ENCODE assay signal across 15 cellular contexts in the genomic region with DNA sequence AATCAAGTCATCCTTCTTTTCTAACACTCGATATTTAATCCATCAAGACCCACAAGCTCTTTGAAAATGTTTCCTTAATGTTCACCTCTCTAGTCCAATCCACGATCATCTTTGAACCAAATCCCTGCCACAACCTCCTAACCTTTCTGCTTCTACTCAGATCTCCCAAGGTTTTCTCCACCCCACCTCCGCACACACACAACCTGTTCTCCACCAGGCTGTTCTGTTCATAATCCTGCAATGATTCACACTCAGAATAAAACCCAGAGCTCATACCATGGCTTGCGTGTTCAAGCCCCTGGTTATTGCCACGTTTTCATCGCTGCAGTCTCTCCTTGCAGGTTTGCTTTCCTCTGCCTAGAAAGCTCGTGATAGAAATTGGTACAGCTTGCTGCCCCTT.
"Had no signal": no experiment of that assay in that cellular context is flagged by ENCODE, and none has a peak within 500 bp of the region (broad histone marks: within the 10 kb centered on the region; RNA-seq: fewer than 3 reads in every experiment).

No MANE protein-coding gene starts in this region.

- H3K36me3 ChIP-seq: colonic mucosa had no signal

- H3K27ac ChIP-seq: colonic mucosa, epithelial cell of prostate, gastroesophageal sphincter, left ventricle myocardium inferior, skin epidermis had no signal

- H3K27ac Mint-ChIP-seq: memory B cell had no signal

- H3K9me3 ChIP-seq: colonic mucosa, gastroesophageal sphincter, left ventricle myocardium inferior had no signal

- H3K4me1 ChIP-seq: colonic mucosa had no signal

- DNase-seq: activated CD4-positive, alpha-beta T cell treated with anti-CD3 and anti-CD28 coated beads for 4 hours; activated gamma-delta T cell; activated T-cell treated with anti-CD3 and anti-CD28 coated beads, Interleukin-2, amount 50 U/mL, for 1 hour; colonic mucosa; effector CD4-positive, alpha-beta T cell; kidney; left ventricle myocardium inferior; stimulated activated CD4-positive, alpha-beta T cell treated with anti-CD3 and anti-CD28 coated beads, Interleukin-4, amount 100 ng/mL, for 4 hours; T1000 had no signal

- FAIRE-seq: astrocyte, kidney, urothelium cell line had no signal

- H3K9me3 Mint-ChIP-seq: memory B cell had no signal

- H3K4me3 Mint-ChIP-seq: memory B cell had no signal

- H3K27me3 Mint-ChIP-seq: memory B cell had no signal

- H3K27me3 ChIP-seq: colonic mucosa, gastroesophageal sphincter had no signal

- H3K4me3 ChIP-seq: colonic mucosa, gastroesophageal sphincter, left ventricle myocardium inferior, skin epidermis had no signal

- ATAC-seq: gastroesophageal sphincter had no signal
